1 cellular context compared by ENCODE assay signal in the genomic region with DNA sequence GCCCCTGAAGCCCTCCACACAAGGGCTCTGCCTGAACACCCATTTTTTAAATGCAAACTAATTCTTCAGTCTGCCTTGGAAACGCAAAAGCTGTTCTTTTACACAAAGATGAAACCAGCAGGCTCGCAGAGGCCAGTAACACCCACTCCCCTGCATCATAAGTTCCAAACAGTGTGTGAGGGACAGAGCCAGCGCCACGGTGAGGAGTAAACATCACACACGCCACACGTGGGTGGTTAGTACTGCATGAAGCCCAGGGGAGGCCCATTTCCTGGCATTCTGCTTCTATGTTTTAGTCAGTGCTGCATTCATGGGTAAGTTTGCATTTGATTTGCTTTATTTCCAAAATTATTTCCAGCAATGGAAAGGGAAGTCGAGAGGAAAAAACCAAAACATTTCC.
TF ChIP-seq lines count a peak whose summit lies in the region.

No MANE protein-coding gene starts in this region.

TF ChIP-seq in GM23338, 12 proteins besides CTCF, POLR2A, EP300 and RAD21 (continued from another document):
- TF ChIP-seq CREB1 (CRISPR knock-in tag; IDR thresholded peaks at IDR 0.05; ENCODE audit: low read depth) (no peak), EZH2 (IDR thresholded peaks at IDR 0.05; ENCODE audit: low read depth, unreplicated experiment) (no peak), EZH2phosphoT487 (IDR thresholded peaks at IDR 0.05; ENCODE audit: unreplicated experiment) (no peak), ZNF114 (CRISPR knock-in tag; IDR thresholded peaks at IDR 0.05) (no peak), JUNB (IDR thresholded peaks at IDR 0.05; ENCODE audit: unreplicated experiment) (no peak)
- TF ChIP-seq, protein P1, sequence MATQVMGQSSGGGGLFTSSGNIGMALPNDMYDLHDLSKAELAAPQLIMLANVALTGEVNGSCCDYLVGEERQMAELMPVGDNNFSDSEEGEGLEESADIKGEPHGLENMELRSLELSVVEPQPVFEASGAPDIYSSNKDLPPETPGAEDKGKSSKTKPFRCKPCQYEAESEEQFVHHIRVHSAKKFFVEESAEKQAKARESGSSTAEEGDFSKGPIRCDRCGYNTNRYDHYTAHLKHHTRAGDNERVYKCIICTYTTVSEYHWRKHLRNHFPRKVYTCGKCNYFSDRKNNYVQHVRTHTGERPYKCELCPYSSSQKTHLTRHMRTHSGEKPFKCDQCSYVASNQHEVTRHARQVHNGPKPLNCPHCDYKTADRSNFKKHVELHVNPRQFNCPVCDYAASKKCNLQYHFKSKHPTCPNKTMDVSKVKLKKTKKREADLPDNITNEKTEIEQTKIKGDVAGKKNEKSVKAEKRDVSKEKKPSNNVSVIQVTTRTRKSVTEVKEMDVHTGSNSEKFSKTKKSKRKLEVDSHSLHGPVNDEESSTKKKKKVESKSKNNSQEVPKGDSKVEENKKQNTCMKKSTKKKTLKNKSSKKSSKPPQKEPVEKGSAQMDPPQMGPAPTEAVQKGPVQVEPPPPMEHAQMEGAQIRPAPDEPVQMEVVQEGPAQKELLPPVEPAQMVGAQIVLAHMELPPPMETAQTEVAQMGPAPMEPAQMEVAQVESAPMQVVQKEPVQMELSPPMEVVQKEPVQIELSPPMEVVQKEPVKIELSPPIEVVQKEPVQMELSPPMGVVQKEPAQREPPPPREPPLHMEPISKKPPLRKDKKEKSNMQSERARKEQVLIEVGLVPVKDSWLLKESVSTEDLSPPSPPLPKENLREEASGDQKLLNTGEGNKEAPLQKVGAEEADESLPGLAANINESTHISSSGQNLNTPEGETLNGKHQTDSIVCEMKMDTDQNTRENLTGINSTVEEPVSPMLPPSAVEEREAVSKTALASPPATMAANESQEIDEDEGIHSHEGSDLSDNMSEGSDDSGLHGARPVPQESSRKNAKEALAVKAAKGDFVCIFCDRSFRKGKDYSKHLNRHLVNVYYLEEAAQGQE (IDR thresholded peaks at IDR 0.05; ENCODE audit: unreplicated experiment): no peak
- TF ChIP-seq, protein P2, sequence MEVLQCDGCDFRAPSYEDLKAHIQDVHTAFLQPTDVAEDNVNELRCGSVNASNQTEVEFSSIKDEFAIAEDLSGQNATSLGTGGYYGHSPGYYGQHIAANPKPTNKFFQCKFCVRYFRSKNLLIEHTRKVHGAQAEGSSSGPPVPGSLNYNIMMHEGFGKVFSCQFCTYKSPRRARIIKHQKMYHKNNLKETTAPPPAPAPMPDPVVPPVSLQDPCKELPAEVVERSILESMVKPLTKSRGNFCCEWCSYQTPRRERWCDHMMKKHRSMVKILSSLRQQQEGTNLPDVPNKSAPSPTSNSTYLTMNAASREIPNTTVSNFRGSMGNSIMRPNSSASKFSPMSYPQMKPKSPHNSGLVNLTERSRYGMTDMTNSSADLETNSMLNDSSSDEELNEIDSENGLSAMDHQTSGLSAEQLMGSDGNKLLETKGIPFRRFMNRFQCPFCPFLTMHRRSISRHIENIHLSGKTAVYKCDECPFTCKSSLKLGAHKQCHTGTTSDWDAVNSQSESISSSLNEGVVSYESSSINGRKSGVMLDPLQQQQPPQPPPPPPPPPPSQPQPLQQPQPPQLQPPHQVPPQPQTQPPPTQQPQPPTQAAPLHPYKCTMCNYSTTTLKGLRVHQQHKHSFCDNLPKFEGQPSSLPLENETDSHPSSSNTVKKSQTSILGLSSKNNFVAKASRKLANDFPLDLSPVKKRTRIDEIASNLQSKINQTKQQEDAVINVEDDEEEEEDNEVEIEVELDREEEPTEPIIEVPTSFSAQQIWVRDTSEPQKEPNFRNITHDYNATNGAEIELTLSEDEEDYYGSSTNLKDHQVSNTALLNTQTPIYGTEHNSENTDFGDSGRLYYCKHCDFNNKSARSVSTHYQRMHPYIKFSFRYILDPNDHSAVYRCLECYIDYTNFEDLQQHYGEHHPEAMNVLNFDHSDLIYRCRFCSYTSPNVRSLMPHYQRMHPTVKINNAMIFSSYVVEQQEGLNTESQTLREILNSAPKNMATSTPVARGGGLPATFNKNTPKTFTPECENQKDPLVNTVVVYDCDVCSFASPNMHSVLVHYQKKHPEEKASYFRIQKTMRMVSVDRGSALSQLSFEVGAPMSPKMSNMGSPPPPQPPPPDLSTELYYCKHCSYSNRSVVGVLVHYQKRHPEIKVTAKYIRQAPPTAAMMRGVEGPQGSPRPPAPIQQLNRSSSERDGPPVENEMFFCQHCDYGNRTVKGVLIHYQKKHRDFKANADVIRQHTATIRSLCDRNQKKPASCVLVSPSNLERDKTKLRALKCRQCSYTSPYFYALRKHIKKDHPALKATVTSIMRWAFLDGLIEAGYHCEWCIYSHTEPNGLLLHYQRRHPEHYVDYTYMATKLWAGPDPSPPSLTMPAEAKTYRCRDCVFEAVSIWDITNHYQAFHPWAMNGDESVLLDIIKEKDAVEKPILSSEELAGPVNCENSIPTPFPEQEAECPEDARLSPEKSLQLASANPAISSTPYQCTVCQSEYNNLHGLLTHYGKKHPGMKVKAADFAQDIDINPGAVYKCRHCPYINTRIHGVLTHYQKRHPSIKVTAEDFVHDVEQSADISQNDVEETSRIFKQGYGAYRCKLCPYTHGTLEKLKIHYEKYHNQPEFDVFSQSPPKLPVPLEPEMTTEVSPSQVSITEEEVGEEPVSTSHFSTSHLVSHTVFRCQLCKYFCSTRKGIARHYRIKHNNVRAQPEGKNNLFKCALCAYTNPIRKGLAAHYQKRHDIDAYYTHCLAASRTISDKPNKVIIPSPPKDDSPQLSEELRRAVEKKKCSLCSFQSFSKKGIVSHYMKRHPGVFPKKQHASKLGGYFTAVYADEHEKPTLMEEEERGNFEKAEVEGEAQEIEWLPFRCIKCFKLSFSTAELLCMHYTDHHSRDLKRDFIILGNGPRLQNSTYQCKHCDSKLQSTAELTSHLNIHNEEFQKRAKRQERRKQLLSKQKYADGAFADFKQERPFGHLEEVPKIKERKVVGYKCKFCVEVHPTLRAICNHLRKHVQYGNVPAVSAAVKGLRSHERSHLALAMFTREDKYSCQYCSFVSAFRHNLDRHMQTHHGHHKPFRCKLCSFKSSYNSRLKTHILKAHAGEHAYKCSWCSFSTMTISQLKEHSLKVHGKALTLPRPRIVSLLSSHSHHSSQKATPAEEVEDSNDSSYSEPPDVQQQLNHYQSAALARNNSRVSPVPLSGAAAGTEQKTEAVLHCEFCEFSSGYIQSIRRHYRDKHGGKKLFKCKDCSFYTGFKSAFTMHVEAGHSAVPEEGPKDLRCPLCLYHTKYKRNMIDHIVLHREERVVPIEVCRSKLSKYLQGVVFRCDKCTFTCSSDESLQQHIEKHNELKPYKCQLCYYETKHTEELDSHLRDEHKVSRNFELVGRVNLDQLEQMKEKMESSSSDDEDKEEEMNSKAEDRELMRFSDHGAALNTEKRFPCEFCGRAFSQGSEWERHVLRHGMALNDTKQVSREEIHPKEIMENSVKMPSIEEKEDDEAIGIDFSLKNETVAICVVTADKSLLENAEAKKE (CRISPR knock-in tag; IDR thresholded peaks at IDR 0.05): no peak
